Comparison of ENCODE assay signal across 8 cellular contexts in genomic region chr11:80466570-80466969, GRCh38.
"Had no signal": no experiment of that assay in that cellular context is flagged by ENCODE, and none has a peak within 500 bp of the region (broad histone marks: within the 10 kb centered on the region; RNA-seq: fewer than 3 reads in every experiment).

No MANE protein-coding gene starts in this region.

- H3K4me3 ChIP-seq: GM23248 had no signal

- H3K36me3 Mint-ChIP-seq: IgD-negative memory B cell had no signal

- H3K4me3 Mint-ChIP-seq: H9, IgD-negative memory B cell had no signal

- H2AFZ ChIP-seq: GM23248 had no signal

- H3K9ac ChIP-seq: GM23248, KMS-11 had no signal

- H3K27ac ChIP-seq: GM23248, KMS-11 had no signal

- H3K27ac Mint-ChIP-seq: H9, IgD-negative memory B cell had no signal

- DNase-seq: GM23248, GOT3, H9, HCEC 1CT, KBM-7 had no signal

- H3K4me1 Mint-ChIP-seq: H9, IgD-negative memory B cell had no signal

- H3K27me3 Mint-ChIP-seq: IgD-negative memory B cell had no signal

- H3K4me2 ChIP-seq: KMS-11 had no signal

- FAIRE-seq: HepG2 had no signal

- ATAC-seq: HepG2 had no signal
